Comparison of ENCODE assay signal across 11 cellular contexts in genomic region chr12:106123551-106123991, GRCh38. TPM values are rescaled to one million over a fixed set of nuclear protein-coding genes. Genes with fewer than 3 reads are reported as not detected.
A peak's percentile ranks its signal among the peaks of the same experiment; 100 is the strongest.
DNase-seq lines count a peak whose midpoint lies in the region; ATAC-seq and TF ChIP-seq lines count a peak whose summit lies in the region.
"Had no signal": no experiment of that assay in that cellular context is flagged by ENCODE, and none has a peak within 500 bp of the region (broad histone marks: within the 10 kb centered on the region; RNA-seq: fewer than 3 reads in every experiment).

No MANE protein-coding gene starts in this region.

- H3K4me2 ChIP-seq in mesendoderm (ENCODE audit: low read length), result no peak overlapping the region

- no peaks in the 10 kb centered on the region for H3K9me3 ChIP-seq in upper lobe of right lung

- H3K36me3 ChIP-seq in mesendoderm (ENCODE audit: control insufficient read depth, insufficient read depth, low read length) (no peaks in the 10 kb centered on the region), upper lobe of right lung (no peaks in the 10 kb centered on the region)

- H2BK120ac ChIP-seq in mesendoderm (ENCODE audit: low read depth, low read length), result no peak overlapping the region

- no peak overlapping the region for H3K18ac ChIP-seq in mesendoderm (ENCODE audit: low read length)

- DNase-seq in M059J (ENCODE audit: low read depth), result peak; percentile 51
- DNase-seq in dorsolateral prefrontal cortex, result no peak
- DNase-seq in mesendoderm, result peak; percentile 80
- DNase-seq in upper lobe of right lung, result no peak
- no peak for DNase-seq in NCI-H187 (lab: John Stamatoyannopoulos, UW)
- DNase-seq in D341Med (ENCODE audit: low spot score), result no peak
- DNase-seq in activated CD4-positive, alpha-beta T cell treated with anti-CD3 and anti-CD28 coated beads for 48 hours, result no peak
- DNase-seq: DMS79 treated with DMSO at 0.1 percent for 48 hours, hippocampal formation, MV-4-11, natural killer cell had no signal

- no CpG with 5 or more reads among the region's 8 CpGs for WGBS in mesendoderm (ENCODE audit: extremely low coverage, insufficient coverage, low lambda C conversion rate)

- no peak overlapping the region for H3K9ac ChIP-seq in mesendoderm (ENCODE audit: low read length)

- H4K5ac ChIP-seq in mesendoderm (ENCODE audit: low read length), result no peak overlapping the region

- peaks cover 21% of the 10 kb centered on the region for H3K79me1 ChIP-seq in mesendoderm (ENCODE audit: low read length)

- H3K27me3 ChIP-seq in dorsolateral prefrontal cortex (no peaks in the 10 kb centered on the region), mesendoderm (ENCODE audit: insufficient read depth, low read length, poor library complexity) (no peaks in the 10 kb centered on the region), upper lobe of right lung (no peaks in the 10 kb centered on the region)

- H2BK15ac ChIP-seq in mesendoderm (replicated peaks; ENCODE audit: low read depth), result no peak overlapping the region

- peak; percentile 62 for ATAC-seq in upper lobe of right lung

- no peak overlapping the region for H4K8ac ChIP-seq in mesendoderm (ENCODE audit: low read depth, low read length)

- H3K27ac ChIP-seq in dorsolateral prefrontal cortex, result peak overlapping the region in 58 of 59 donors; percentile 9 to 93 (median 68)
- no peak overlapping the region for H3K27ac ChIP-seq in mesendoderm (ENCODE audit: low read depth, low read length)
- H3K27ac ChIP-seq in upper lobe of right lung, result peak overlapping the region; percentile 39

- H3K4ac ChIP-seq in mesendoderm (ENCODE audit: low read depth, low read length), result no peak overlapping the region

- H2BK5ac ChIP-seq in mesendoderm (ENCODE audit: low read length), result no peak overlapping the region

- TF ChIP-seq CTCF in dorsolateral prefrontal cortex (IDR thresholded peaks at IDR 0.05 in 54 of 56, conservative IDR thresholded peaks at IDR 0.05 in 2 of 56; ENCODE audit: low read depth in 1 of 56, partially characterized antibody in 56 of 56) (no peak), upper lobe of right lung (IDR thresholded peaks at IDR 0.05) (no peak)

- H3K56ac ChIP-seq in mesendoderm (ENCODE audit: low read length), result no peak overlapping the region

- peak overlapping the region in 23 of 59 donors; percentile 0 to 32 (median 11) for H3K4me3 ChIP-seq in dorsolateral prefrontal cortex
- no peak overlapping the region for H3K4me3 ChIP-seq in mesendoderm (ENCODE audit: low read length)
- H3K4me3 ChIP-seq in upper lobe of right lung, result no peak overlapping the region

- H3K23ac ChIP-seq in mesendoderm (ENCODE audit: low read length), result no peak overlapping the region

- intact Hi-C loops in dorsolateral prefrontal cortex (cut with DNase I) (no loop called here), upper lobe of right lung (cut with DNase I) (no loop called here)

- H3K79me2 ChIP-seq in mesendoderm (ENCODE audit: control insufficient read depth, insufficient read depth, low read length), result peaks cover 88% of the 10 kb centered on the region

- H3K4me1 ChIP-seq in mesendoderm (ENCODE audit: control insufficient read depth, low read depth, low read length) (peaks cover 14% of the 10 kb centered on the region), upper lobe of right lung (peaks cover 47% of the 10 kb centered on the region)

- no peak overlapping the region for H2AK5ac ChIP-seq in mesendoderm (ENCODE audit: low read length)

RNA-seq across cellular contexts. Expression of gene NUAK1, which starts 15.2 kb away (rescaled TPM):
- total RNA-seq in M059J (2014; rRNA removed; shearing (Covaris generic)), result 13.0 and 14.9 TPM in 2 replicates
- 100 to 1,000 TPM in 82 of 120 experiments, 10 to 100 TPM in 38; 44.5 to 165 (median 114) TPM for total RNA-seq in dorsolateral prefrontal cortex
- polyA plus RNA-seq in mesendoderm (2013, experiment 1 of 2), result 22.4 TPM
- 22.1 TPM for polyA plus RNA-seq in mesendoderm (2013, experiment 2 of 2)
- total RNA-seq in upper lobe of right lung, result 40.8 TPM

Comparison
In these comparisons a context has a peak if more than half of its experiments do, and no peak if none do; other contexts are left out.
1. DNase-seq: peak in M059J (single experiment) and mesendoderm (single experiment); none in dorsolateral prefrontal cortex (0 of 10), upper lobe of right lung (single experiment), NCI-H187 (0 of 2), D341Med (single experiment) and activated CD4-positive, alpha-beta T cell treated with anti-CD3 and anti-CD28 coated beads for 48 hours (single experiment).